In genomic region chr19:41376998-41377365, GRCh38 we compare ENCODE assay signal across 1 cellular context.
TF ChIP-seq lines count a peak whose summit lies in the region.

No MANE protein-coding gene starts in this region.

TF ChIP-seq in endothelial cell of umbilical vein, 7 proteins besides CTCF, POLR2A, EP300 and RAD21 (continued from another document):
- no peak for TF ChIP-seq FOS (IDR thresholded peaks at IDR 0.05; ENCODE audit: borderline replicate concordance, insufficient read depth, low read length)
- TF ChIP-seq JUN (IDR thresholded peaks at IDR 0.05; ENCODE audit: borderline replicate concordance, insufficient read depth, insufficient read length, low read depth): no peak
